ENCODE assay signal across 8 cellular contexts in the genomic region with DNA sequence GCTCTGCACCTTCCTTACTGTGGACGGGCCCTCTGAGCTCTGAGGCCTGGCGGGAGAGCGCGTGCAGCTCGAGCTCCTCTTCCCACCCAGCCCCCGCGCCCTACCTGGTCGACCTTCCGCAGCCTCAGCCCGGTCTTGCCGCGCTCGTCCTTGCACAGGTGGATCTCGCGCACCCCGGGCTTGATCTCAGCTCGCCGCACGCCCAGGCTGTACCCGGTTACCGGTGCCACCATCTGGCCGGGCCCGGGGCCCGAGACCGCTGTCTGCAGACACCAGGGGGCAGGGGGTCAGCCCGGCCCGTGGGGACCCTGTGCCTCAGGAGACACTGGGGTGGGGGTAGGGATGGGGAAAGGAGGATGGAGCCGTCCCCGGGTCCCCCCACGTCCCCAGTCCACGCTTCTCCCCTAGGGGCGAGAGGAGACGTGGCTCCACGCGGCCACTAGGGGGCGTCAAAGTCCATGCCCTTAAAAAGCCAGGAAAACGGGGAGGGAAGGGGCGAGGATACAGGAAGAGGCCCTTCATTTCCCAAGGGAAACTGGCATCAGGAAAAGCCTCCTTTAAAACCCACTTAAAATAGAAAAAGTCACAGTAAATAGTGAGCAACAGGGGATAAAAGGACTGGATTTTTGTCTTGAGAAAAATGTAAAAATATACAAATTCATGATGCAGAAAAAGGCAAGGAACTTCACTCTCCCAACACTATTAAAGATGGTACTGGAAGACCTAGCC. TPM values are rescaled to one million over a fixed set of nuclear protein-coding genes. Genes with fewer than 3 reads are reported as not detected.
A peak's percentile ranks its signal among the peaks of the same experiment; 100 is the strongest.
DNase-seq lines count a peak whose midpoint lies in the region; ATAC-seq and TF ChIP-seq lines count a peak whose summit lies in the region.

No MANE protein-coding gene starts in this region.

- DNase-seq in GM10248 (ENCODE audit: extremely low spot score) (peak; percentile 81), NCI-H187 (lab: John Stamatoyannopoulos, UW) (peak; percentile 59 to 76), WERI-Rb-1 (peak; percentile 83), breast epithelium (ENCODE audit: low spot score in 2 of 2) (peak in 1 of 2 donors; percentile 72), iPS-NIHi7 (ENCODE audit: extremely low spot score) (peak; percentile 84), spleen (peak; percentile 90)

- no peak overlapping the region for H3K27ac ChIP-seq in WERI-Rb-1
- H3K27ac ChIP-seq in breast epithelium, result no peak overlapping the region
- peak overlapping the region in 3 of 8 donors; percentile 31 to 59 (median 55) for H3K27ac ChIP-seq in spleen

- H3K4me1 ChIP-seq in breast epithelium (peaks cover 3 to 6% of the 10 kb centered on the region in 2 donors), spleen (peaks cover 6 to 21% (median 10%) of the 10 kb centered on the region in 6 donors)

- peak overlapping the region; percentile 25 for H3K4me3 ChIP-seq in WERI-Rb-1 (ENCODE audit: low read depth, low read length)
- H3K4me3 ChIP-seq in breast epithelium, result peak overlapping the region in 2 of 3 donors; percentile 15 to 57
- peak overlapping the region in 1 of 8 donors; percentile 48 for H3K4me3 ChIP-seq in spleen

- TF ChIP-seq CTCF in GM10248 (IDR thresholded peaks at IDR 0.05; ENCODE audit: control extremely low read depth, extremely low read depth, low read depth, missing control alignments) (peak; percentile 88), WERI-Rb-1 (IDR thresholded peaks at IDR 0.05; ENCODE audit: low read depth, low read length) (peak; percentile 89), breast epithelium (IDR thresholded peaks at IDR 0.05) (peak; percentile 88 to 95 (median 95)), spleen (IDR thresholded peaks at IDR 0.05 in 8 of 11, conservative IDR thresholded peaks at IDR 0.05 in 3 of 11) (peak; percentile 90 to 98 (median 96))

- H3K9me3 ChIP-seq in WERI-Rb-1 (ENCODE audit: severe bottlenecking) (no peaks in the 10 kb centered on the region), breast epithelium (no peaks in the 10 kb centered on the region), spleen (no peaks in the 10 kb centered on the region)

- no peaks in the 10 kb centered on the region for H3K27me3 ChIP-seq in WERI-Rb-1 (ENCODE audit: insufficient read depth, low read depth, severe bottlenecking)
- H3K27me3 ChIP-seq in breast epithelium, result no peaks in the 10 kb centered on the region
- H3K27me3 ChIP-seq in spleen (replicated peaks in 1 of 7), result no peaks in the 10 kb centered on the region

- CTCF ChIA-PET in GM10248 (lab: Yijun Ruan, JAX), result interaction anchor here (0.7 to 2.6 kb wide), 21 partner anchors 9 to 463 kb away, joined by 3 to 47 read pairs (median 4); a partner anchor contains a TSS

- POLR2A ChIA-PET in GM10248 (lab: Yijun Ruan, JAX), result no interaction called here

- 17 to 34% (median 29%) methylated on average over 23 to 38 of the region's 38 CpGs for WGBS in spleen, 5 donors

- H3K36me3 ChIP-seq in WERI-Rb-1 (no peaks in the 10 kb centered on the region), breast epithelium (no peaks in the 10 kb centered on the region), spleen (no peaks in the 10 kb centered on the region)

- ATAC-seq in GM21360 (IDR thresholded peaks at IDR 0.05; ENCODE audit: unreplicated experiment) (no peak), GM18868 (IDR thresholded peaks at IDR 0.05; ENCODE audit: unreplicated experiment) (no peak)

- no peak for TF ChIP-seq POLR2A in breast epithelium (IDR thresholded peaks at IDR 0.05)
- no peak for TF ChIP-seq POLR2A in spleen (IDR thresholded peaks at IDR 0.05)

- intact Hi-C loops in breast epithelium (cut with DNase I; ENCODE audit: low total_unique reads), result loop anchor here (5.0 kb wide), 1 partner anchor 721 kb away; no protein-coding TSS in a partner anchor
- intact Hi-C loops in spleen (cut with DNase I; ENCODE audit: low total_unique reads), result loop anchor here (2.0 to 5.0 kb wide), 2 partner anchors 79 to 125 kb away; a partner anchor contains a TSS

RNA-seq across cellular contexts. Expression of a gene that starts 15.5 kb away (rescaled TPM):
- total RNA-seq in breast epithelium, result 10 to 100 TPM in 1 of 3 donors, 1 to 10 TPM in 2; 5.0 to 10.8 (median 9.8) TPM
- 1 to 10 TPM; 2.1 to 7.1 (median 3.5) TPM for total RNA-seq in spleen
- 1 to 10 TPM; 2.0 to 3.7 (median 3.0) TPM for polyA plus RNA-seq in spleen

RNA-seq across cellular contexts. Expression of a gene that starts 47.3 kb away (rescaled TPM):
- total RNA-seq in breast epithelium, result 1 to 10 TPM; 2.3 to 4.0 (median 3.5) TPM
- total RNA-seq in spleen, result 1 to 10 TPM; 2.0 to 3.5 (median 2.3) TPM
- 1 to 10 TPM in 1 of 3 donors, under 1 TPM in 2; 0.58 to 1.8 (median 0.80) TPM for polyA plus RNA-seq in spleen
